In the genomic region with DNA sequence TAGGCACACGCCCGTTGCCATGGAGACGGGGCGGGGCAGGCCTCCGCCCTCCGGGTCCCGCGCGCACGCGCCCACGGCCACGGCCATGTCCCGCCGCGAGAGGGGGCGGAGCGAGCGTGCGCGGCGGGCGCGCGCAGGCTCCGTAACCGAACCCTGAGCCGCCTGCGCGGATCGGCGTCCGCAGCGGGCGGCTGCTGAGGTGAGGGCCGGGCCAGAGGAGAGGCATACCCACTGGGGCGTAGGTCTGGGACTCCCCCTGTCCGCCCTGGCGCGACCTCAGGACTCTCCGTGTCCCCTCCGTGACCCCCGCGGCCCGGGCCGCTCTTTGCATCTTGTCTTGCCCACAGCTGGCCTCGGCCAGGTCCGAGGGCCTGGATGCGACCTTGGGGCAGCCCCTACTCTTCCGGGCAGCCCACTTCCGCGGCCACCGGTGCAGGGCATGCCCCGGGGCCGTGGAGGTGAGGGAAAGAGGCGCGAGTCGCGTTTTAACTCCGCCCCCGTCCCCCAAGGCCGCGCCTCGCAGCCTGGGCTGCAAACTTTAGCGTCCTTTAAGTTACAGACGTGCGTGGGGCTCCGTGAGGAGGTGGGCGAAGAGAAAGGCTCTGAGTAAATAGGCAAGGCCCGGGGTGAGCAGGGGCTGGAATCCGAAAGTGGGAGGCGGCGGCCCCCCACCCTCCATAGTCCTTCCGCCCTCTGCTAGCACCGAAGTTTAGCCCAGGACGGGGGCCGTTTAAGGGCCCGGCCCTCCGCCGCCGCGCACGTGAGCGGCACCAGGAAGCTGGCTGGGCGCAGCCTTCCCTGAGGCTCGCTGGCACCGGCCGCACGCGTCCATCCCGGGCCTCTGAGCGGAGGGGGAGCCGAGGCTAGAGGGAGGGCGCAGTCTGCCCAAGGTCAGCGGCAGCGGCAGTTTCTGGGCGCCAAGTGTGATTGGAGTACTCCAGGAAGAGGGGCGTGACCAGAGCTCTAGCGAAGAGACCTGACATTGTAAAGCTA, we compare ENCODE assay signal across 8 cellular contexts. TPM values are rescaled to one million over a fixed set of nuclear protein-coding genes. Genes with fewer than 3 reads are reported as not detected.
DNase-seq lines count a peak whose midpoint lies in the region; ATAC-seq and TF ChIP-seq lines count a peak whose summit lies in the region.

A gene with protein sequence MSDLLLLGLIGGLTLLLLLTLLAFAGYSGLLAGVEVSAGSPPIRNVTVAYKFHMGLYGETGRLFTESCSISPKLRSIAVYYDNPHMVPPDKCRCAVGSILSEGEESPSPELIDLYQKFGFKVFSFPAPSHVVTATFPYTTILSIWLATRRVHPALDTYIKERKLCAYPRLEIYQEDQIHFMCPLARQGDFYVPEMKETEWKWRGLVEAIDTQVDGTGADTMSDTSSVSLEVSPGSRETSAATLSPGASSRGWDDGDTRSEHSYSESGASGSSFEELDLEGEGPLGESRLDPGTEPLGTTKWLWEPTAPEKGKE (plus strand): TSS at position 163 of the 993 bp plus-strand sequence. CDS start 3,053 bp downstream, outside the sequence.

- intact Hi-C loops in OCI-LY7 (cut with micrococcal nuclease; ENCODE audit: unreplicated experiment): loop anchor here (2.0 kb wide), 1 partner anchor 287 kb away; the partner anchor contains the start of gene MANF

- H3K9me2 ChIP-seq in OCI-LY7 (ENCODE audit: insufficient read depth, low read length): no peaks in the 10 kb centered on the region

- H3K79me2 ChIP-seq in OCI-LY7 (ENCODE audit: insufficient read depth, low read depth, low read length): 0 out of 2 replicates have a peak, but pooled peaks cover 9% of the 10 kb centered on the region

- peak within 1 kb of the TSS; percentile 95 for H3K4me3 ChIP-seq in OCI-LY7 (ENCODE audit: low read depth, low read length, poor library complexity, severe bottlenecking)
- H3K4me3 ChIP-seq in epithelial cell of proximal tubule (ENCODE audit: low read depth, low read length): peak within 1 kb of the TSS; percentile 96

- H4K20me1 ChIP-seq in OCI-LY7 (ENCODE audit: insufficient read depth, low read length): no peaks in the 10 kb centered on the region

- DNase-seq in COLO829 (ENCODE audit: low spot score) (peak; percentile 99), OCI-LY7 (ENCODE audit: low spot score) (peak; percentile 93), activated T-cell treated with anti-CD3 and anti-CD28 coated beads for 4 hours (peak; percentile 87), epithelial cell of proximal tubule (ENCODE audit: low read depth) (no peak), mucosa of gallbladder (ENCODE audit: low spot score) (peak; percentile 91)
- peak; percentile 75 to 85 for DNase-seq in stimulated activated CD8-positive, alpha-beta memory T cell treated with anti-CD3 and anti-CD28 coated beads, Interleukin-4, amount 100 ng/mL, for 4 hours (ENCODE audit: low read depth in 2 of 2, low spot score in 1 of 2)

- ATAC-seq in GM19438 (IDR thresholded peaks at IDR 0.05; ENCODE audit: low read depth, unreplicated experiment) (peak; percentile 73), HG03565 (IDR thresholded peaks at IDR 0.05; ENCODE audit: unreplicated experiment) (peak; percentile 68)

- H3K27ac ChIP-seq in OCI-LY7 (ENCODE audit: low read depth, low read length, poor library complexity, severe bottlenecking): peak within 1 kb of the TSS; percentile 72

- CTCF ChIA-PET in OCI-LY7 (lab: Charles Lee; ENCODE audit: unreplicated experiment): interaction anchor here (1.0 to 2.6 kb wide), 4 partner anchors 10 to 195 kb away, joined by 3 to 17 read pairs (median 6); no protein-coding TSS in a partner anchor

- peak within 1 kb of the TSS; percentile 79 for H2AFZ ChIP-seq in OCI-LY7 (ENCODE audit: low read length)

- peaks cover 36% of the 10 kb centered on the region for H3K4me1 ChIP-seq in OCI-LY7 (ENCODE audit: insufficient read depth, low read length, poor library complexity, severe bottlenecking)

- peaks cover 13% of the 10 kb centered on the region; the same call in 1 of the 2 replicates for H3K36me3 ChIP-seq in OCI-LY7 (ENCODE audit: insufficient read depth, low read length)

- no TSS peak for BruUV-seq in OCI-LY7 (replicated peaks; lab: Mats Ljungman, UMichigan)

- POLR2A ChIA-PET in OCI-LY7 (lab: Charles Lee): interaction anchor here (0.5 to 2.6 kb wide), 11 partner anchors 10 to 227 kb away, joined by 3 to 25 read pairs (median 4); partner anchors contain the start of genes DCAF1 and RAD54L2

- H3K9me3 ChIP-seq in OCI-LY7 (ENCODE audit: low read length): no peaks in the 10 kb centered on the region

- TF ChIP-seq CTCF in OCI-LY7 (conservative IDR thresholded peaks at IDR 0.05; ENCODE audit: low read length) (no peak), epithelial cell of proximal tubule (conservative IDR thresholded peaks at IDR 0.05; ENCODE audit: low read depth, low read length) (no peak)

- H3K4me2 ChIP-seq in OCI-LY7 (ENCODE audit: low read length): peak within 1 kb of the TSS; percentile 94

RNA-seq across cellular contexts. Expression of the gene that starts here (rescaled TPM):
- total RNA-seq in OCI-LY7 (2014; rRNA removed; shearing (Covaris generic)): 42.4 and 50.3 TPM in 2 replicates
- total RNA-seq in OCI-LY7 (2022) (42.7 and 45.6 TPM in 2 replicates), epithelial cell of proximal tubule (54.5 and 55.3 TPM in 2 replicates), mucosa of gallbladder (86.0 TPM)
